7 cellular contexts compared by ENCODE assay signal in the genomic region with DNA sequence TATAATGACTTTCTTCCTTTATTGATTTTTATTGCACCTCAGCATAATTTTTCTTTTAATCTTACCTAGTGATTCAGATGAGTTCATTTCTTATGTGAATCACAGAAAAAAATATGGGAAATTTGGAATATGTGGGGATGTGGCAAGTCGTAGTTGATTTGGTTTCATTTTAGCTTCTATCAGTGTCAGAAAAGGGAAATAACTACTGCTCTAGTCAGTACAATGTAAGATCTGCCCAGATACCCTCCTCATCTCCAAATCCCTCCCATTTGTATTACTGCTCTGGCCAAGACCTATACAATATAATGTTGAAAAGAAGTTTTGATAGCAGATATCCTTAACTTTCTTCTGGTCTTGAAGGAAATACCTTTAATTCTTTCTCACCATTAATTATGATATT.
DNase-seq lines count a peak whose midpoint lies in the region; ATAC-seq, FAIRE-seq and TF ChIP-seq lines count a peak whose summit lies in the region.
"Not testable (repeated sequence)": the region's sequence is repeated elsewhere in the genome, so short reads cannot be mapped to it uniquely, and the experiment has no call there.

No MANE protein-coding gene starts in this region.

- H3K27me3 Mint-ChIP-seq in HFFc6 (ENCODE audit: insufficient read depth), result not testable (repeated sequence)

- peak; percentile 66 for ATAC-seq in left lobe of liver

- not testable (repeated sequence) for H3K4me1 Mint-ChIP-seq in HFFc6 (ENCODE audit: low read depth)

- peak; percentile 70 for FAIRE-seq in G401.6 (lab: Jason Lieb, UNC)

- not testable (repeated sequence) for TF ChIP-seq CTCF in 22Rv1 (IDR thresholded peaks at IDR 0.05); HFFc6 (IDR thresholded peaks at IDR 0.05); OCI-LY3 (IDR thresholded peaks at IDR 0.05; ENCODE audit: low read depth, low read length); VCaP (conservative IDR thresholded peaks at IDR 0.05)

- not testable (repeated sequence) for H3K4me1 ChIP-seq in OCI-LY3 (ENCODE audit: low read length)

- not testable (repeated sequence) for H3K36me3 Mint-ChIP-seq in HFFc6 (ENCODE audit: low read depth)

- not testable (repeated sequence) for H3K9ac ChIP-seq in OCI-LY3 (ENCODE audit: low read length)

- H3K4me2 ChIP-seq in OCI-LY3 (ENCODE audit: low read length), result peak overlapping the region; percentile 37; the same call in 1 of the 2 replicates

- not testable (repeated sequence) for H3K27ac Mint-ChIP-seq in HFFc6

- H3K27ac ChIP-seq in 22Rv1 (peak overlapping the region; percentile 63), VCaP (peak overlapping the region; percentile 98)
- not testable (repeated sequence) for H3K27ac ChIP-seq in OCI-LY3 (ENCODE audit: low read length)

- not testable (repeated sequence) for H3K79me2 ChIP-seq in OCI-LY3 (ENCODE audit: low read length)

- H3K9me3 ChIP-seq in OCI-LY3 (ENCODE audit: insufficient read depth, low read length), result not testable (repeated sequence)

- H2AFZ ChIP-seq in OCI-LY3 (ENCODE audit: low read depth, low read length), result 0 out of 2 replicates have a peak overlapping the region, but pooled peaks have one; percentile 52

- H4K20me1 ChIP-seq in OCI-LY3 (ENCODE audit: insufficient read depth, low read length), result not testable (repeated sequence)

- H3K4me3 ChIP-seq in OCI-LY3 (ENCODE audit: low read length), result peak overlapping the region; percentile 39; the same call in 1 of the 2 replicates

- not testable (repeated sequence) for H3K36me3 ChIP-seq in OCI-LY3 (replicated peaks; ENCODE audit: low read depth, low read length)

- DNase-seq in HFFc6; left lobe of liver (ENCODE audit: low spot score): not testable (repeated sequence)
- DNase-seq in NCI-H526 treated with DMSO at 0.1 percent for 48 hours (lab: John Stamatoyannopoulos, UW), result peak; percentile 57

- H3K9me3 Mint-ChIP-seq in HFFc6, result not testable (repeated sequence)

- H3K4me3 Mint-ChIP-seq in HFFc6, result peak overlapping the region; percentile 51

- H3K27me3 ChIP-seq in OCI-LY3 (ENCODE audit: low read depth, low read length), result not testable (repeated sequence)
